Comparison of ENCODE assay signal across 23 cellular contexts in genomic region chrX:56385336-56385735, GRCh38.
DNase-seq lines count a peak whose midpoint lies in the region; ATAC-seq and TF ChIP-seq lines count a peak whose summit lies in the region.
"Had no signal": no experiment of that assay in that cellular context is flagged by ENCODE, and none has a peak within 500 bp of the region (broad histone marks: within the 10 kb centered on the region; RNA-seq: fewer than 3 reads in every experiment).

No MANE protein-coding gene starts in this region.

- H3K9me3 ChIP-seq in CD4-positive, alpha-beta T cell (ENCODE audit: control insufficient read depth, low read length): no peaks in the 10 kb centered on the region
- H3K9me3 ChIP-seq in T-helper 17 cell (ENCODE audit: control insufficient read depth, low read length, poor library complexity, severe bottlenecking): no peaks in the 10 kb centered on the region
- H3K9me3 ChIP-seq: ascending aorta had no signal

- intact Hi-C loops in CD4-positive, alpha-beta T cell (cut with DNase I, micrococcal nuclease): no loop called here

- peak overlapping the region; percentile 86 for H3K27ac Mint-ChIP-seq in CD4-positive, alpha-beta T cell
- H3K27ac Mint-ChIP-seq in T-helper 17 cell: peak overlapping the region; percentile 89
- H3K27ac Mint-ChIP-seq: naive B cell had no signal

- H3K36me3 Mint-ChIP-seq in CD4-positive, alpha-beta T cell (ENCODE audit: low read depth): peaks cover 5% of the 10 kb centered on the region
- no peaks in the 10 kb centered on the region for H3K36me3 Mint-ChIP-seq in T-helper 17 cell (ENCODE audit: low read depth)
- H3K36me3 Mint-ChIP-seq: naive B cell had no signal

- H3K27me3 Mint-ChIP-seq in CD4-positive, alpha-beta T cell: no peaks in the 10 kb centered on the region
- H3K27me3 Mint-ChIP-seq in T-helper 17 cell: no peaks in the 10 kb centered on the region
- H3K27me3 Mint-ChIP-seq: naive B cell had no signal

- peak; percentile 68 for ATAC-seq in CD4-positive, alpha-beta T cell (ENCODE audit: poor library complexity)
- ATAC-seq in T-helper 17 cell (peak; percentile 78), HG02885 (IDR thresholded peaks at IDR 0.05; ENCODE audit: poor library complexity, unreplicated experiment) (no peak), GM21390 (IDR thresholded peaks at IDR 0.05; ENCODE audit: unreplicated experiment) (no peak)

- no peak for TF ChIP-seq CTCF in CD4-positive, alpha-beta T cell (IDR thresholded peaks at IDR 0.05)

- H3K27me3 ChIP-seq in CD4-positive, alpha-beta T cell (ENCODE audit: control insufficient read depth, insufficient read depth, low read length): no peaks in the 10 kb centered on the region
- H3K27me3 ChIP-seq: ascending aorta had no signal

- H3K27ac ChIP-seq in CD4-positive, alpha-beta T cell (ENCODE audit: low read depth, low read length): no peak overlapping the region
- H3K27ac ChIP-seq: ascending aorta, dorsolateral prefrontal cortex had no signal

- POLR2A ChIA-PET in CD4-positive, alpha-beta T cell (lab: Charles Lee): interaction anchor here (1.0 kb wide), 1 partner anchor 10 kb away, joined by 3 read pairs; no protein-coding TSS in a partner anchor

- CTCF ChIA-PET in CD4-positive, alpha-beta T cell (lab: Charles Lee): no interaction called here

- peak overlapping the region; percentile 85 for H3K4me3 Mint-ChIP-seq in CD4-positive, alpha-beta T cell
- peak overlapping the region; percentile 91 for H3K4me3 Mint-ChIP-seq in T-helper 17 cell
- H3K4me3 Mint-ChIP-seq: naive B cell had no signal

- H3K4me1 Mint-ChIP-seq in CD4-positive, alpha-beta T cell (ENCODE audit: low read depth): peaks cover 42% of the 10 kb centered on the region
- peaks cover 30% of the 10 kb centered on the region for H3K4me1 Mint-ChIP-seq in T-helper 17 cell
- H3K4me1 Mint-ChIP-seq: naive B cell had no signal

- H3K9me3 Mint-ChIP-seq in CD4-positive, alpha-beta T cell: no peaks in the 10 kb centered on the region

- DNase-seq in activated CD4-positive, alpha-beta T cell treated with anti-CD3 and anti-CD28 coated beads, Interleukin-2, amount 50 U/mL, for 1 hour: peak; percentile 11
- no peak for DNase-seq in activated CD4-positive, alpha-beta T cell treated with anti-CD3 and anti-CD28 coated beads, Interleukin-2, amount 50 U/mL, for 48 hours
- peak; percentile 5 to 48 (median 18) for DNase-seq in CD4-positive, alpha-beta T cell
- DNase-seq in T-helper 17 cell (peak in 1 of 3 donors; percentile 3), SW 1271 (lab: John Stamatoyannopoulos, UW) (no peak)
- DNase-seq in central memory CD4-positive, alpha-beta T cell: peak; percentile 25
- DNase-seq: activated CD4-positive, alpha-beta T cell treated with anti-CD3 and anti-CD28 coated beads, Interleukin-2, amount 50 U/mL, for 4 hours; activated gamma-delta T cell; caudate nucleus; dorsolateral prefrontal cortex; EL; foreskin fibroblast; IMR-90; mesendoderm; naive B cell; NCI-H1417 treated with DMSO at 0.1 percent for 48 hours; NCI-H446 treated with DMSO at 0.1 percent for 48 hours; retina; SHP77; stimulated activated CD4-positive, alpha-beta T cell treated with anti-CD3 and anti-CD28 coated beads, Interleukin-12 subunit alpha, Interleukin-12 subunit beta, amount 100 ng/mL, for 4 hours had no signal

Comparison
In these comparisons a context has a peak if more than half of its experiments do, and no peak if none do; other contexts are left out.
1. DNase-seq: peak in activated CD4-positive, alpha-beta T cell treated with anti-CD3 and anti-CD28 coated beads, Interleukin-2, amount 50 U/mL, for 1 hour (single experiment), CD4-positive, alpha-beta T cell (10 of 10) and central memory CD4-positive, alpha-beta T cell (single experiment); none in activated CD4-positive, alpha-beta T cell treated with anti-CD3 and anti-CD28 coated beads, Interleukin-2, amount 50 U/mL, for 48 hours (0 of 2) and SW 1271 (0 of 2).
2. ATAC-seq: peak in CD4-positive, alpha-beta T cell (single experiment) and T-helper 17 cell (single experiment); none in HG02885 (single experiment) and GM21390 (single experiment).